Comparison of ENCODE assay signal across 16 cellular contexts in the genomic region with DNA sequence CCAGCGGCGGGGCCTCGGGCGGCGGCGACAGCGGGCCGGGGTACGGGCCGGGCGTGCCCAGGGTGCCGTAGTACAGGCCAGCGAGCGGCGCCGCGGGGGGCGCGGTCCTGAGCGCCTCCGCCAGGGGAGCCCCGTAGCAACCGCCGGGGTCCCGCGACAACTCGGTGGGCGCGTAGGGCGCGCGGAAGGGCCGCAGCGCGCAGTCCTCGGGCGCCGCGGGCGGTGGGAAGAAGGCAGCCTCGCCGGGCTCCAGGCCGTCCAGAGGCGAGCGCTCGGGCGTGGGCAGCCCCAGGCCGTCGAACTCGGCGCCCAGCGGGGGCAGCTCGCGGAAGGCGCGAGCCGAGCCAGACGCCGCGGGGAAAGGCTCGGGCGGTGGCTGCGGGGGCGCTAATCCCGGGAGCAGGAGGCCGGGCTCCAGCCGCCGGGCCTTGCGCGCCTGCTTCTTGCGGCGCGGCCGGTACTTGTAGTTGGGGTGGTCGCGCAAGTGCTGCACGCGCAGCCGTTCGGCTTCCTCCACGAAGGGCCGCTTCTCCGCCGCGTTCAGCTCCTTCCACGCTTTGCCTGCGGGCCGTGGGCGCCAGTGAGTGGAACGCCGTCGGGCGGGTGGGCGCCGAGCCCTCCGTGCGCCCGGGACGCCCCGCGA. TPM values are rescaled to one million over a fixed set of nuclear protein-coding genes. Genes with fewer than 3 reads are reported as not detected.
DNase-seq lines count a peak whose midpoint lies in the region; ATAC-seq and TF ChIP-seq lines count a peak whose summit lies in the region.
"Had no signal": no experiment of that assay in that cellular context is flagged by ENCODE, and none has a peak within 500 bp of the region (broad histone marks: within the 10 kb centered on the region; RNA-seq: fewer than 3 reads in every experiment).

No MANE protein-coding gene starts in this region.

- no CpG with 5 or more reads among the region's 101 CpGs for WGBS in trophoblast cell (ENCODE audit: extremely low coverage, insufficient coverage, insufficient read length)

- H4K8ac ChIP-seq in trophoblast cell (ENCODE audit: low read depth, low read length): no peak overlapping the region

- no peak overlapping the region for H2BK5ac ChIP-seq in trophoblast cell (ENCODE audit: low read depth, low read length, poor library complexity)

- H3K9me3 Mint-ChIP-seq in CD4-positive, alpha-beta T cell: no peaks in the 10 kb centered on the region
- H3K9me3 Mint-ChIP-seq in type B pancreatic cell: no peaks in the 10 kb centered on the region
- H3K9me3 Mint-ChIP-seq: activated naive CD8-positive, alpha-beta T cell treated with anti-CD3 and anti-CD28 coated beads, Interleukin-2, amount 50 U/mL, for 24 hours; IgD-negative memory B cell; T-helper 1 cell treated with Interleukin-12 subunit alpha and Interleukin-12 subunit beta and Interleukin-4 antibody, amounts not matched to agents 30 μg/mL and 1 μg/mL, for 36 hours had no signal

- peaks cover 48% of the 10 kb centered on the region for H3K27me3 ChIP-seq in CD4-positive, alpha-beta T cell (ENCODE audit: control insufficient read depth, insufficient read depth, low read length)
- peaks cover 43% of the 10 kb centered on the region for H3K27me3 ChIP-seq in NT2/D1 (ENCODE audit: insufficient read depth, insufficient read length)
- H3K27me3 ChIP-seq in trophoblast cell (ENCODE audit: insufficient read depth, low read length): peaks cover 37% of the 10 kb centered on the region

- H3K36me3 ChIP-seq in NT2/D1 (ENCODE audit: insufficient read depth, insufficient read length, low read length) (peaks cover 3% of the 10 kb centered on the region), trophoblast cell (ENCODE audit: control insufficient read depth in 1 of 2, insufficient read depth in 2 of 2, low read length in 2 of 2) (no peaks in the 10 kb centered on the region)

- peak overlapping the region; percentile 72 for H3K9ac ChIP-seq in NT2/D1 (ENCODE audit: insufficient read length, low read depth)
- no peak overlapping the region for H3K9ac ChIP-seq in trophoblast cell (ENCODE audit: low read length)

- peak overlapping the region; percentile 42 for H3K4me3 ChIP-seq in NT2/D1 (ENCODE audit: insufficient read length, low read depth)
- H3K4me3 ChIP-seq in fibroblast of pulmonary artery (replicated peaks; ENCODE audit: low read depth, low read length): peak overlapping the region; percentile 34
- no peak overlapping the region for H3K4me3 ChIP-seq in trophoblast cell (ENCODE audit: low read depth, low read length)
- H3K4me3 ChIP-seq: mucosa of descending colon had no signal

- H3K27me3 Mint-ChIP-seq in CD4-positive, alpha-beta T cell: peaks cover 46% of the 10 kb centered on the region
- H3K27me3 Mint-ChIP-seq in type B pancreatic cell: peaks cover 73% of the 10 kb centered on the region

- no peak overlapping the region for H3K14ac ChIP-seq in trophoblast cell (ENCODE audit: low read length)

- no peak overlapping the region for H4K12ac ChIP-seq in trophoblast cell (ENCODE audit: low read depth, low read length)

- TF ChIP-seq CTCF in CD4-positive, alpha-beta T cell (IDR thresholded peaks at IDR 0.05): no peak
- TF ChIP-seq CTCF in fibroblast of pulmonary artery (IDR thresholded peaks at IDR 0.05; ENCODE audit: low read length, missing control alignments) (no peak), type B pancreatic cell (conservative IDR thresholded peaks at IDR 0.05) (no peak)

- CTCF ChIA-PET in CD4-positive, alpha-beta T cell (lab: Charles Lee): no interaction called here

- H3K9me3 ChIP-seq in CD4-positive, alpha-beta T cell (ENCODE audit: control insufficient read depth, low read length): no peaks in the 10 kb centered on the region
- H3K9me3 ChIP-seq in NT2/D1 (ENCODE audit: insufficient read depth, low read length) (no peaks in the 10 kb centered on the region), trophoblast cell (ENCODE audit: insufficient read depth, low read depth, low read length) (no peaks in the 10 kb centered on the region)
- H3K9me3 ChIP-seq: mucosa of descending colon had no signal

- H3K4me1 Mint-ChIP-seq in CD4-positive, alpha-beta T cell (ENCODE audit: low read depth): peaks cover 23% of the 10 kb centered on the region
- H3K4me1 Mint-ChIP-seq in type B pancreatic cell (ENCODE audit: unreplicated experiment): peaks cover 9% of the 10 kb centered on the region

- no peak overlapping the region for H2AFZ ChIP-seq in trophoblast cell (ENCODE audit: insufficient read depth, low read length, poor library complexity)

- H3K23ac ChIP-seq in trophoblast cell (ENCODE audit: low read length): no peak overlapping the region

- intact Hi-C loops in CD4-positive, alpha-beta T cell (cut with DNase I, micrococcal nuclease): no loop called here

- POLR2A ChIA-PET in CD4-positive, alpha-beta T cell (lab: Charles Lee): interaction anchor here (1.6 kb wide), 1 partner anchor 14 kb away, joined by 5 read pairs; a partner anchor contains a TSS

- no peak overlapping the region for H3K4me3 Mint-ChIP-seq in CD4-positive, alpha-beta T cell
- H3K4me3 Mint-ChIP-seq in type B pancreatic cell: no peak overlapping the region
- H3K4me3 Mint-ChIP-seq: activated naive CD8-positive, alpha-beta T cell treated with anti-CD3 and anti-CD28 coated beads, Interleukin-2, amount 50 U/mL, for 24 hours had no signal

- no peaks in the 10 kb centered on the region for H3K79me2 ChIP-seq in trophoblast cell (ENCODE audit: control insufficient read depth, insufficient read depth, low read length, poor library complexity)

- no peak overlapping the region for H3K27ac ChIP-seq in CD4-positive, alpha-beta T cell (ENCODE audit: low read depth, low read length)
- no peak overlapping the region for H3K27ac ChIP-seq in trophoblast cell (ENCODE audit: low read depth, low read length)

- no peaks in the 10 kb centered on the region for H3K36me3 Mint-ChIP-seq in CD4-positive, alpha-beta T cell (ENCODE audit: low read depth)
- no peaks in the 10 kb centered on the region for H3K36me3 Mint-ChIP-seq in type B pancreatic cell
- H3K36me3 Mint-ChIP-seq: activated CD8-positive, alpha-beta memory T cell treated with anti-CD3 and anti-CD28 coated beads, Interleukin-2, amount 10 ng/mL, durations not matched to agents 7 days and 5 days; CD4-positive, CD25-positive, alpha-beta regulatory T cell; IgD-negative memory B cell had no signal

- H3K4ac ChIP-seq in trophoblast cell (ENCODE audit: low read depth, low read length): no peak overlapping the region

- no peak for DNase-seq in CD4-positive, alpha-beta T cell
- DNase-seq in NT2/D1 (ENCODE audit: low read depth, low spot score): no peak
- DNase-seq in fibroblast of pulmonary artery (ENCODE audit: low read depth): no peak
- DNase-seq in trophoblast cell: no peak
- no peak for DNase-seq in kidney tubule cell (ENCODE audit: low spot score)
- no peak for DNase-seq in SHP77 treated with DMSO at 0.1 percent for 48 hours (lab: John Stamatoyannopoulos, UW)
- DNase-seq in type B pancreatic cell (ENCODE audit: extremely low spot score, unreplicated experiment): no peak
- DNase-seq: mucosa of descending colon, NCI-H2029 treated with DMSO at 0.1 percent for 48 hours had no signal

- H2BK120ac ChIP-seq in trophoblast cell (ENCODE audit: insufficient read depth, low read length, poor library complexity): no peak overlapping the region

- H3K4me2 ChIP-seq in trophoblast cell (ENCODE audit: low read length): peak overlapping the region; percentile 51

- H2BK12ac ChIP-seq in trophoblast cell (ENCODE audit: low read length): no peak overlapping the region

- no peak overlapping the region for H3K27ac Mint-ChIP-seq in CD4-positive, alpha-beta T cell
- H3K27ac Mint-ChIP-seq in type B pancreatic cell: no peak overlapping the region
- H3K27ac Mint-ChIP-seq: activated CD8-positive, alpha-beta memory T cell treated with anti-CD3 and anti-CD28 coated beads, Interleukin-2, amount 10 ng/mL, durations not matched to agents 7 days and 5 days; activated naive CD8-positive, alpha-beta T cell treated with anti-CD3 and anti-CD28 coated beads, Interleukin-2, amount 50 U/mL, for 24 hours; CD4-positive, CD25-positive, alpha-beta regulatory T cell; IgD-negative memory B cell; T-helper 1 cell treated with Interleukin-12 subunit alpha and Interleukin-12 subunit beta and Interleukin-4 antibody, amounts not matched to agents 30 μg/mL and 1 μg/mL, for 36 hours had no signal

- H3K4me1 ChIP-seq in NT2/D1 (ENCODE audit: insufficient read depth, insufficient read length) (peaks cover 36% of the 10 kb centered on the region), trophoblast cell (ENCODE audit: control insufficient read depth in 1 of 2, insufficient read depth in 2 of 2, low read length in 2 of 2) (peaks cover 0 to 14% of the 10 kb centered on the region in 2 experiments)

- no peak overlapping the region for H3K18ac ChIP-seq in trophoblast cell (ENCODE audit: low read length)

- H3K79me1 ChIP-seq in trophoblast cell (ENCODE audit: low read length): no peaks in the 10 kb centered on the region

- no peak overlapping the region for H2AK5ac ChIP-seq in trophoblast cell (ENCODE audit: low read length)

- H4K91ac ChIP-seq in trophoblast cell (ENCODE audit: low read depth, low read length): no peak overlapping the region

- peak; percentile 24 for ATAC-seq in CD4-positive, alpha-beta T cell (ENCODE audit: poor library complexity)
- no peak for ATAC-seq in HG02884 (IDR thresholded peaks at IDR 0.05; ENCODE audit: unreplicated experiment)
- ATAC-seq: activated naive CD8-positive, alpha-beta T cell treated with anti-CD3 and anti-CD28 coated beads, Interleukin-2, amount 50 U/mL, for 24 hours; sciatic nerve had no signal

RNA-seq across cellular contexts. Expression of a gene that starts 0.9 kb away (rescaled TPM):
- not detected for total RNA-seq in CD4-positive, alpha-beta T cell
- 0.58 and 0.89 TPM in 2 replicates for polyA plus RNA-seq in trophoblast cell (2013)
- total RNA-seq in type B pancreatic cell (ENCODE audit: low replicate concordance): 0.72 and 1.2 TPM in 2 replicates
- total RNA-seq: CD4-positive, CD25-positive, alpha-beta regulatory T cell had no signal
- polyA plus RNA-seq: CD4-positive, CD25-positive, alpha-beta regulatory T cell; IgD-negative memory B cell had no signal

RNA-seq across cellular contexts. Expression of a gene that starts 12.5 kb away (rescaled TPM):
- 1 to 10 TPM; 6.1 to 6.4 TPM for total RNA-seq in CD4-positive, alpha-beta T cell
- polyA plus RNA-seq in trophoblast cell (2013): 0.70 and 0.87 TPM in 2 replicates
- total RNA-seq in type B pancreatic cell (ENCODE audit: low replicate concordance): 3.0 and 7.4 TPM in 2 replicates
- polyA plus RNA-seq: IgD-negative memory B cell had no signal

RNA-seq across cellular contexts. Expression of a gene that starts 14.5 kb away (rescaled TPM):
- 10 to 100 TPM; 28.4 to 29.9 TPM for total RNA-seq in CD4-positive, alpha-beta T cell
- polyA plus RNA-seq in trophoblast cell (2013): 55.8 and 60.4 TPM in 2 replicates
- total RNA-seq in type B pancreatic cell (ENCODE audit: low replicate concordance): 33.4 and 73.3 TPM in 2 replicates

RNA-seq across cellular contexts. Expression of a gene that starts 30.8 kb away (rescaled TPM):
- total RNA-seq in CD4-positive, alpha-beta T cell: 10 to 100 TPM in 1 of 2 experiments, 1 to 10 TPM in 1; 9.7 to 14.8 TPM
- 7.5 and 8.3 TPM in 2 replicates for polyA plus RNA-seq in trophoblast cell (2013)
- 8.4 and 9.5 TPM in 2 replicates for total RNA-seq in type B pancreatic cell (ENCODE audit: low replicate concordance)

RNA-seq across cellular contexts. Expression of a gene that starts 31.4 kb away (rescaled TPM):
- total RNA-seq in CD4-positive, alpha-beta T cell: 1 to 10 TPM; 1.0 to 1.2 TPM
- polyA plus RNA-seq in trophoblast cell (2013): 1.1 and 1.4 TPM in 2 replicates
- 0.50 and 1.9 TPM in 2 replicates for total RNA-seq in type B pancreatic cell (ENCODE audit: low replicate concordance)
